In genomic region chr1:82227696-82228095, GRCh38 we compare ENCODE assay signal across 12 cellular contexts.
A peak's percentile ranks its signal among the peaks of the same experiment; 100 is the strongest.
DNase-seq lines count a peak whose midpoint lies in the region; ATAC-seq and TF ChIP-seq lines count a peak whose summit lies in the region.
"Had no signal": no experiment of that assay in that cellular context is flagged by ENCODE, and none has a peak within 500 bp of the region (broad histone marks: within the 10 kb centered on the region; RNA-seq: fewer than 3 reads in every experiment).

No MANE protein-coding gene starts in this region.

- DNase-seq in AG10803 (ENCODE audit: low read depth): peak; percentile 8
- peak; percentile 78 for DNase-seq in MV-4-11 (lab: John Stamatoyannopoulos, UW)
- DNase-seq in chondrocyte (ENCODE audit: low spot score): no peak
- DNase-seq in mesothelial cell of epicardium (ENCODE audit: low spot score in 2 of 2, unreplicated experiment in 2 of 2): no peak
- DNase-seq in hepatic stellate cell (ENCODE audit: low spot score): no peak
- DNase-seq in NCI-H1436 (lab: John Stamatoyannopoulos, UW): no peak
- no peak for DNase-seq in vagina (ENCODE audit: extremely low spot score in 2 of 2)
- DNase-seq: HCEC 1CT, sigmoid colon had no signal

- H3K9me3 ChIP-seq in vagina: no peaks in the 10 kb centered on the region
- H3K9me3 ChIP-seq: sigmoid colon had no signal

- intact Hi-C loops in vagina (cut with DNase I): no loop called here

- ATAC-seq in HG02678 (IDR thresholded peaks at IDR 0.05; ENCODE audit: unreplicated experiment): no peak

- no peaks in the 10 kb centered on the region for H3K27me3 ChIP-seq in vagina
- H3K27me3 ChIP-seq: sigmoid colon had no signal

- peaks cover 38% of the 10 kb centered on the region for H3K4me1 Mint-ChIP-seq in chondrocyte (ENCODE audit: low read depth)
- H3K4me1 Mint-ChIP-seq in mesothelial cell of epicardium: peaks cover 24% of the 10 kb centered on the region
- H3K4me1 Mint-ChIP-seq: memory B cell had no signal

- no peaks in the 10 kb centered on the region for H3K27me3 Mint-ChIP-seq in chondrocyte (ENCODE audit: low read depth)
- H3K27me3 Mint-ChIP-seq in mesothelial cell of epicardium (ENCODE audit: low read depth): no peaks in the 10 kb centered on the region
- H3K27me3 Mint-ChIP-seq: memory B cell had no signal

- no peak overlapping the region for H3K27ac ChIP-seq in vagina
- H3K27ac ChIP-seq: sigmoid colon had no signal

- H3K9me3 Mint-ChIP-seq in chondrocyte (ENCODE audit: low read depth): no peaks in the 10 kb centered on the region
- peaks cover 8% of the 10 kb centered on the region for H3K9me3 Mint-ChIP-seq in mesothelial cell of epicardium
- H3K9me3 Mint-ChIP-seq: memory B cell; T-helper 2 cell treated with Interferon-gamma antibody and Interleukin-4, amounts not matched to agents 5 μg/mL and 100 μg/mL, for 36 hours had no signal

- no peak for TF ChIP-seq POLR2A in vagina (IDR thresholded peaks at IDR 0.05)

- TF ChIP-seq CTCF in AG10803 (conservative IDR thresholded peaks at IDR 0.05; ENCODE audit: low read length) (no peak), chondrocyte (IDR thresholded peaks at IDR 0.05) (no peak), mesothelial cell of epicardium (IDR thresholded peaks at IDR 0.05; ENCODE audit: unreplicated experiment) (no peak), vagina (IDR thresholded peaks at IDR 0.05) (no peak)

- H3K4me3 Mint-ChIP-seq in chondrocyte (ENCODE audit: unreplicated experiment) (no peak overlapping the region), mesothelial cell of epicardium (no peak overlapping the region)
- H3K4me3 Mint-ChIP-seq: memory B cell; T-helper 2 cell treated with Interferon-gamma antibody and Interleukin-4, amounts not matched to agents 5 μg/mL and 100 μg/mL, for 36 hours had no signal

- H3K4me3 ChIP-seq in AG10803 (ENCODE audit: low read length) (no peak overlapping the region), vagina (no peak overlapping the region)
- H3K4me3 ChIP-seq: sigmoid colon had no signal

- no peaks in the 10 kb centered on the region for H3K36me3 ChIP-seq in vagina
- H3K36me3 ChIP-seq: sigmoid colon had no signal

- no peaks in the 10 kb centered on the region for H3K36me3 Mint-ChIP-seq in chondrocyte (ENCODE audit: low read depth)
- no peaks in the 10 kb centered on the region for H3K36me3 Mint-ChIP-seq in mesothelial cell of epicardium
- H3K36me3 Mint-ChIP-seq: memory B cell had no signal

- H3K4me1 ChIP-seq in vagina: peaks cover 24% of the 10 kb centered on the region

- H3K27ac Mint-ChIP-seq in chondrocyte (ENCODE audit: unreplicated experiment) (peak overlapping the region; percentile 46), mesothelial cell of epicardium (peak overlapping the region; percentile 31)
- H3K27ac Mint-ChIP-seq: memory B cell; T-helper 2 cell treated with Interferon-gamma antibody and Interleukin-4, amounts not matched to agents 5 μg/mL and 100 μg/mL, for 36 hours had no signal

Comparison
In these comparisons a context has a peak if more than half of its experiments do, and no peak if none do; other contexts are left out.
1. DNase-seq: peak in AG10803 (single experiment) and MV-4-11 (single experiment); none in chondrocyte (single experiment), mesothelial cell of epicardium (0 of 2), hepatic stellate cell (single experiment), NCI-H1436 (single experiment) and vagina (0 of 2).